8 cellular contexts compared by ENCODE assay signal in the genomic region with DNA sequence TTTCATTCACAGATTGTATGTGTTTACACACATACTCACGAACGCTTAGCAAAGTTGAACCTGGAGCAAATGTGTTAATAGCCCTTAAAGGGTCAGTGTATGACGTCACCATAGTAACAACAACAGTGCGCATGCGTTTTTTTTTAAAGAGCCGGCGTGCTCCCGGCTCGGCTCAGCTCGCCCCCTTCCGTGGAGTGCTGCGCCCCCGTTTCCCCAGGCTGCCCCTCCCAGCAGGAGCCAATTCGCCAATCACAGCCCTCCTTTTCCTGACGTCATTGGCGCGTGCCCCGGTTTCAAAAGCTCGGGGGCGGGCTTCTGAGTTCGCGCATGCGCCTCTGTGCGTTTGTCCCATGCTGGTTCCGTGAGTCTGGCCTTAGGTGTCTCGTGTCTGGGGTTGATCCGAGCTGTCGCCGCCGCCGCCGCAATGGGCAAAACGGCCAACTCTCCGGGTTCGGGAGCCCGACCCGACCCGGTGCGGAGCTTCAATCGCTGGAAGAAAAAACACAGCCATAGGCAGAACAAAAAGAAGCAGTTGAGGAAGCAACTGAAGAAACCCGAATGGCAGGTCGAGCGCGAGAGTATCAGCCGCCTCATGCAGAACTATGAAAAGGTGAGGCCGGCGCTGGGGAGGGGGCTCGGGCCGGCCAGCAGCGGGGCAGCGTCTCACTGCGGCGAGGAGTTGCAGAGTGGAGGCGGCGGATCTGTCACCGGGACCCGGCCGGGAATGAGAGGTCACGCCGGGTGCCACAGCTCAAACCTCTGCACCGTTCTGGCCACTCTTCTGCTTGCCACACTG. TPM values are rescaled to one million over a fixed set of nuclear protein-coding genes. Genes with fewer than 3 reads are reported as not detected.
DNase-seq lines count a peak whose midpoint lies in the region; ATAC-seq, FAIRE-seq and TF ChIP-seq lines count a peak whose summit lies in the region.

A gene (plus strand): TSS at position 340 of the 796 bp plus-strand sequence. CDS start 85 bp downstream, at position 425.

- H3K36me3 ChIP-seq in HepG2 (replicated peaks in 1 of 2; ENCODE audit: control insufficient read depth in 1 of 2, insufficient read depth in 2 of 2, low read length in 2 of 2) = peaks cover 0 to 5% of the 10 kb centered on the region in 2 experiments; a peak in 2 of 5 replicates

- peaks cover 0 to 4% (median 0%) of the 10 kb centered on the region in 3 donors for H3K27me3 Mint-ChIP-seq in CD14-positive monocyte (ENCODE audit: low read depth in 3 of 3)

- peak; percentile 60 to 71 for TF ChIP-seq POLR2A in HepG2 (IDR thresholded peaks at IDR 0.05; ENCODE audit: insufficient read depth in 1 of 2, low read depth in 2 of 2, low read length in 2 of 2)

- intact Hi-C loops in CD14-positive monocyte (cut with micrococcal nuclease) = loop anchor here in 1 of 2 donors (10.0 kb wide), 1 partner anchor 540 kb away; a partner anchor contains a TSS
- intact Hi-C loops in HepG2 (cut with micrococcal nuclease; ENCODE audit: unreplicated experiment) = no loop called here

- peak; percentile 97 for DNase-seq in CD14-positive monocyte (ENCODE audit: low spot score)
- DNase-seq in NCI-H774 (lab: John Stamatoyannopoulos, UW) = peak; percentile 98
- DNase-seq in activated CD4-positive, alpha-beta T cell treated with anti-CD3 and anti-CD28 coated beads, Interleukin-2, amount 50 U/mL, for 4 hours = peak; percentile 97
- peak; percentile 97 to 99 for DNase-seq in dermis microvascular lymphatic vessel endothelial cell (ENCODE audit: low read depth in 2 of 2)
- peak; percentile 95 for DNase-seq in HepG2 (ENCODE audit: low spot score)
- DNase-seq in stimulated activated CD4-positive, alpha-beta T cell treated with anti-CD3 and anti-CD28 coated beads, Interleukin-4, amount 100 ng/mL, for 1 hour = peak; percentile 96

- BruUV-seq in HepG2 (replicated peaks; lab: Mats Ljungman, UMichigan) = TSS peak; percentile 77

- H3K79me2 ChIP-seq in HepG2 (ENCODE audit: insufficient read depth, low read length) = peaks cover 48% of the 10 kb centered on the region

- H3K36me3 Mint-ChIP-seq in CD14-positive monocyte = peaks cover 2 to 5% of the 10 kb centered on the region in 2 donors

- peak within 1 kb of the TSS; percentile 83 for H3K9ac ChIP-seq in HepG2 (ENCODE audit: insufficient read depth, low read depth, low read length)

- H3K4me2 ChIP-seq in HepG2 (ENCODE audit: low read depth, low read length) = peak within 1 kb of the TSS; percentile 88

- peak within 1 kb of the TSS; percentile 77 to 90 (median 81) for H3K4me3 ChIP-seq in HepG2 (replicated peaks in 1 of 3; ENCODE audit: insufficient read depth in 1 of 3, low read depth in 2 of 3, low read length in 3 of 3)

- in situ Hi-C loops in HepG2 (cut with HindIII; ENCODE audit: extremely low pct_ligation_motif_present, low pct_unique_long_range_greater_than_20kb) = no loop called here

- POLR2A ChIA-PET in HepG2 (lab: Yijun Ruan, JAX) = interaction anchor here (2.1 kb wide), 1 partner anchor 656 kb away, joined by 10 read pairs; a partner anchor contains a TSS

- no peak for TF ChIP-seq CTCF in CD14-positive monocyte (IDR thresholded peaks at IDR 0.05)
- peak; percentile 50 for TF ChIP-seq CTCF in HepG2 (CRISPR knock-in tag; IDR thresholded peaks at IDR 0.05)

- no peak for TF ChIP-seq RAD21 in HepG2 (CRISPR knock-in tag; IDR thresholded peaks at IDR 0.05)

- FAIRE-seq in HepG2 (lab: Jason Lieb, UNC) = peak; percentile 79

- WGBS in HepG2 (ENCODE audit: low lambda C conversion rate) = 3% methylated on average over 33 of the region's 61 CpGs

- H3K9me3 Mint-ChIP-seq in CD14-positive monocyte = no peaks in the 10 kb centered on the region

- peak; percentile 89 for ATAC-seq in GM19395 (IDR thresholded peaks at IDR 0.05; ENCODE audit: unreplicated experiment)
- ATAC-seq in HG03565 (IDR thresholded peaks at IDR 0.05; ENCODE audit: unreplicated experiment) = peak; percentile 83
- ATAC-seq in HepG2 = peak; percentile 89

- CTCF ChIA-PET in HepG2 (lab: Yijun Ruan, JAX; ENCODE audit: low intra/inter-chr PET ratio, low total read pairs) = no interaction called here

- H3K27ac ChIP-seq in HepG2 (ENCODE audit: extremely low read length, insufficient read depth, low read length) = peak within 1 kb of the TSS; percentile 59

- H4K20me1 ChIP-seq in HepG2 (ENCODE audit: insufficient read depth, low read length) = no peaks in the 10 kb centered on the region

- no peaks in the 10 kb centered on the region for H3K27me3 ChIP-seq in HepG2 (ENCODE audit: control insufficient read depth in 1 of 2, insufficient read depth in 2 of 2, low read length in 2 of 2)

- peaks cover 24% of the 10 kb centered on the region for H3K4me1 Mint-ChIP-seq in CD14-positive monocyte

- no peaks in the 10 kb centered on the region for H3K9me3 ChIP-seq in HepG2 (ENCODE audit: low read length)

- H3K4me1 ChIP-seq in HepG2 (ENCODE audit: insufficient read depth, low read length) = peaks cover 65% of the 10 kb centered on the region

- peak within 1 kb of the TSS; percentile 96 to 99 (median 97) for H3K27ac Mint-ChIP-seq in CD14-positive monocyte

- peak within 1 kb of the TSS; percentile 99 for H2AFZ ChIP-seq in HepG2 (ENCODE audit: low read length)

- TF ChIP-seq EP300 in HepG2 (IDR thresholded peaks at IDR 0.05; ENCODE audit: low read depth in 2 of 2, low read length in 2 of 2) (no peak), HepG2 (CRISPR knock-in tag; IDR thresholded peaks at IDR 0.05; ENCODE audit: borderline replicate concordance) (no peak)

- peak within 1 kb of the TSS; percentile 98 to 100 for H3K4me3 Mint-ChIP-seq in CD14-positive monocyte

TF ChIP-seq in HepG2, 621 proteins besides CTCF, POLR2A, EP300 and RAD21 (continues in another document):
- TF ChIP-seq FOXK1 (CRISPR knock-in tag; IDR thresholded peaks at IDR 0.05; ENCODE audit: borderline replicate concordance, low read depth) (0 out of 2 replicates have a peak, but pooled peaks have one; percentile 30), YEATS2 (CRISPR knock-in tag; IDR thresholded peaks at IDR 0.05; ENCODE audit: borderline replicate concordance) (peak; percentile 61; the same call in 1 of the 2 replicates), PHF8 (CRISPR knock-in tag; IDR thresholded peaks at IDR 0.05) (peak; percentile 70), FOSL2 (CRISPR knock-in tag; IDR thresholded peaks at IDR 0.05) (peak; percentile 34; the same call in 1 of the 2 replicates), ZNF619 (CRISPR knock-in tag; IDR thresholded peaks at IDR 0.05) (no peak), MXD4 (CRISPR knock-in tag; IDR thresholded peaks at IDR 0.05) (peak; percentile 85), ZNF75D (CRISPR knock-in tag; IDR thresholded peaks at IDR 0.05; ENCODE audit: borderline replicate concordance) (no peak)
- TF ChIP-seq, protein P1, sequence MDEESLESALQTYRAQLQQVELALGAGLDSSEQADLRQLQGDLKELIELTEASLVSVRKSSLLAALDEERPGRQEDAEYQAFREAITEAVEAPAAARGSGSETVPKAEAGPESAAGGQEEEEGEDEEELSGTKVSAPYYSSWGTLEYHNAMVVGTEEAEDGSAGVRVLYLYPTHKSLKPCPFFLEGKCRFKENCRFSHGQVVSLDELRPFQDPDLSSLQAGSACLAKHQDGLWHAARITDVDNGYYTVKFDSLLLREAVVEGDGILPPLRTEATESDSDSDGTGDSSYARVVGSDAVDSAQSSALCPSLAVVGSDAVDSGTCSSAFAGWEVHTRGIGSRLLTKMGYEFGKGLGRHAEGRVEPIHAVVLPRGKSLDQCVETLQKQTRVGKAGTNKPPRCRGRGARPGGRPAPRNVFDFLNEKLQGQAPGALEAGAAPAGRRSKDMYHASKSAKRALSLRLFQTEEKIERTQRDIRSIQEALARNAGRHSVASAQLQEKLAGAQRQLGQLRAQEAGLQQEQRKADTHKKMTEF (CRISPR knock-in tag; IDR thresholded peaks at IDR 0.05) = peak; percentile 27; the same call in 1 of the 2 replicates
- TF ChIP-seq, protein P2, sequence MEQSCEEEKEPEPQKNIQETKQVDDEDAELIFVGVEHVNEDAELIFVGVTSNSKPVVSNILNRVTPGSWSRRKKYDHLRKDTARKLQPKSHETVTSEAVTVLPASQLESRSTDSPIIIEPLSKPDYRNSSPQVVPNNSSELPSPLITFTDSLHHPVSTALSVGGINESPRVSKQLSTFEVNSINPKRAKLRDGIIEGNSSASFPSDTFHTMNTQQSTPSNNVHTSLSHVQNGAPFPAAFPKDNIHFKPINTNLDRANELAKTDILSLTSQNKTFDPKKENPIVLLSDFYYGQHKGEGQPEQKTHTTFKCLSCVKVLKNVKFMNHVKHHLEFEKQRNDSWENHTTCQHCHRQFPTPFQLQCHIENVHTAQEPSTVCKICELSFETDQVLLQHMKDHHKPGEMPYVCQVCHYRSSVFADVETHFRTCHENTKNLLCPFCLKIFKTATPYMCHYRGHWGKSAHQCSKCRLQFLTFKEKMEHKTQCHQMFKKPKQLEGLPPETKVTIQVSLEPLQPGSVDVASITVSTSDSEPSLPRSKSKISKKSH (CRISPR knock-in tag; IDR thresholded peaks at IDR 0.05; ENCODE audit: borderline replicate concordance) = peak; percentile 91

RNA-seq across cellular contexts. Expression of the gene that starts here (rescaled TPM):
- polyA plus RNA-seq in CD14-positive monocyte (1 to 10 TPM; 5.0 to 5.3 TPM), HepG2 (2011; rRNA removed) (14.8 and 17.0 TPM in 2 replicates)
- total RNA-seq in dermis microvascular lymphatic vessel endothelial cell (48.9 and 68.4 TPM in 2 replicates), HepG2 (2016; rRNA removed; fragmentation: Illumina TruSeq; extraction: Trizol) (32.0 and 39.5 TPM in 2 replicates)
- 13.9 and 14.1 TPM in 2 replicates for total RNA-seq in HepG2 (2016; cell fraction: cytosol; rRNA removed; fragmentation: Illumina TruSeq; extraction: Trizol; ENCODE audit: low read depth)
- 30.8 and 44.2 TPM in 2 replicates for total RNA-seq in HepG2 (2016; cell fraction: insoluble cytoplasmic fraction; rRNA removed; fragmentation: Illumina TruSeq; extraction: Trizol)
- total RNA-seq in HepG2 (2016; cell fraction: membrane; rRNA removed; fragmentation: Illumina TruSeq; extraction: Trizol) = 11.5 and 13.0 TPM in 2 replicates
- 34.9 and 40.5 TPM in 2 replicates for total RNA-seq in HepG2 (2016; cell fraction: nucleus; rRNA removed; fragmentation: Illumina TruSeq; extraction: Trizol)
- polyA plus RNA-seq in HepG2 (2011; cell fraction: cytosol; rRNA removed) = 12.9 and 16.8 TPM in 2 replicates
- polyA plus RNA-seq in HepG2 (2011; cell fraction: nucleus; rRNA removed) = 8.6 and 10.4 TPM in 2 replicates
- 16.1 and 18.0 TPM in 2 replicates for polyA plus RNA-seq in HepG2 (2012)
- 3.0 and 3.8 TPM in 2 replicates for polyA plus RNA-seq in HepG2 (2016; cell fraction: cytosol; fragmentation: Illumina TruSeq; extraction: Trizol; ENCODE audit: low read depth)
- polyA plus RNA-seq in HepG2 (2016; cell fraction: insoluble cytoplasmic fraction; fragmentation: Illumina TruSeq; extraction: Trizol; ENCODE audit: low read depth) = 36.3 and 43.6 TPM in 2 replicates
- polyA plus RNA-seq in HepG2 (2016; cell fraction: membrane; fragmentation: Illumina TruSeq; extraction: Trizol; ENCODE audit: low read depth) = 4.9 and 7.2 TPM in 2 replicates
- polyA plus RNA-seq in HepG2 (2016; cell fraction: nucleus; fragmentation: Illumina TruSeq; extraction: Trizol; ENCODE audit: insufficient read depth, low read depth) = 25.3 and 25.9 TPM in 2 replicates
- 24.0 and 24.2 TPM in 2 replicates for polyA minus RNA-seq in HepG2 (2011; rRNA and poly(A)+ RNA removed; ENCODE audit: low replicate concordance)
- 10.8 and 11.6 TPM in 2 replicates for polyA minus RNA-seq in HepG2 (2011; cell fraction: cytosol; rRNA and poly(A)+ RNA removed)
- 38.8 and 40.5 TPM in 2 replicates for polyA minus RNA-seq in HepG2 (2011; cell fraction: nucleus; rRNA and poly(A)+ RNA removed)

Comparison
In these comparisons a context has a peak if more than half of its experiments do, and no peak if none do; other contexts are left out.
1. Peak in every context shown above with its lines: DNase-seq, ATAC-seq, H3K4me3 ChIP-seq and H3K27ac ChIP-seq.